In the genomic region with DNA sequence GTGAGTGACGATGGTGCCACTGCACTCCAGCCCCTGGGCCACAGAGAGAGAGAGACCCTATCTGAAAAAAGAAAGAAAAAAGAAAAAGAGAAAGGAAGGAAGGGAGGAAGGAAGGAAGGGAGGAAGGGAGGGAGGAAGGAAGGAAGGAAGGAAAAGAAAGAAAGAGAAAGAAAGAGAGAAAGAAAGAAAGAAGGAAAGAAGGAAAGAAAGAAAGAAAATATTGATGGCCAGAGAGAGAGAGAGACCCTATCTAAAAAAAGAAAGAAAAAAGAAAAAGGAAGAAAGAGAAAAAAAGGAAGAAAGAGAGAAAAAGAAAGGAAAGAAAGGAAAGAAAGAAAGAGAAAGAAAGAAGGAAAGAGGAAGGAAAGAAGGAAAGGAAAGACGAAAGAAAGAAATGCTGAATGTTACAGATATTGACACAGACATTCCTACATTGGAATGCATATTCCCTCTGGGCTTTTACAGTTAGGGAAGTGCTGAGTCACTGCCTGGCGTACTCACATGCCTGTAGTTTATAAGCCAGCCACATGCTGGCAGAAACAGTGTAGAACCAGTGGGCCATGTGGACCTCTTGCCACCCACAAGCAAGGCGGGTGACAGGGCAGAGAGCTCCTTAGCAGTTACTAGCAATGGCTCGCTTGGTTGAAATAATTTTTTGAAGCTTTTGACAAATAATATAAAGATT, we compare ENCODE assay signal across 8 cellular contexts. TPM values are rescaled to one million over a fixed set of nuclear protein-coding genes. Genes with fewer than 3 reads are reported as not detected.
DNase-seq lines count a peak whose midpoint lies in the region; ATAC-seq and TF ChIP-seq lines count a peak whose summit lies in the region.

No MANE protein-coding gene starts in this region.

- POLR2A ChIA-PET in AG04449 (lab: Yijun Ruan, JAX) = no interaction called here

- H3K36me3 ChIP-seq in HUES6 (ENCODE audit: control insufficient read depth, insufficient read depth, low read length) (no peaks in the 10 kb centered on the region), breast epithelium (no peaks in the 10 kb centered on the region), left lung (no peaks in the 10 kb centered on the region)

- peaks cover 12% of the 10 kb centered on the region for H3K9me3 ChIP-seq in HUES6 (ENCODE audit: control insufficient read depth, insufficient read depth, low read depth, low read length)
- H3K9me3 ChIP-seq in breast epithelium = peaks cover 0 to 11% of the 10 kb centered on the region in 2 donors
- peaks cover 0 to 4% of the 10 kb centered on the region in 2 donors for H3K9me3 ChIP-seq in left lung

- TF ChIP-seq POLR2A in breast epithelium (IDR thresholded peaks at IDR 0.05) = no peak

- intact Hi-C loops in breast epithelium (cut with DNase I; ENCODE audit: low total_unique reads) (no loop called here), left lung (cut with DNase I) (no loop called here)

- TF ChIP-seq CTCF in AG04449 (IDR thresholded peaks at IDR 0.05; ENCODE audit: insufficient read depth, low read length, missing control alignments) (no peak), breast epithelium (IDR thresholded peaks at IDR 0.05) (no peak), left lung (IDR thresholded peaks at IDR 0.05) (peak in 1 of 2 donors; percentile 15)

- H3K27ac ChIP-seq in HUES6 (ENCODE audit: low read depth, low read length) (peak overlapping the region; percentile 73; the same call in 1 of the 2 replicates), breast epithelium (peak overlapping the region; percentile 3 to 74), left lung (peak overlapping the region; percentile 30 to 34)

- CTCF ChIA-PET in AG04449 (lab: Yijun Ruan, JAX) = interaction anchor here (1.5 kb wide), 1 partner anchor 40 kb away, joined by 4 read pairs; no protein-coding TSS in a partner anchor

- H3K4me3 ChIP-seq in AG04449 (ENCODE audit: low read depth, low read length) (no peak overlapping the region), HUES6 (ENCODE audit: low read depth, low read length) (no peak overlapping the region), breast epithelium (no peak overlapping the region), left lung (no peak overlapping the region)

- peak; percentile 92 for ATAC-seq in left lung
- no peak for ATAC-seq in activated CD4-positive, CD25-positive, alpha-beta regulatory T cell treated with anti-CD3 and anti-CD28 coated beads, Interleukin-2, amount 50 U/mL, for 24 hours

- H3K4me1 ChIP-seq in HUES6 (ENCODE audit: control insufficient read depth, insufficient read depth, low read length) (peaks cover 18% of the 10 kb centered on the region), breast epithelium (no peaks in the 10 kb centered on the region), left lung (peaks cover 6 to 20% of the 10 kb centered on the region in 2 donors)

- peak; percentile 78 for DNase-seq in AG04449 (ENCODE audit: low read depth, low spot score)
- peak; percentile 55 to 65 for DNase-seq in breast epithelium (ENCODE audit: low spot score in 2 of 2)
- peak in 1 of 2 donors; percentile 71 for DNase-seq in left lung
- no peak for DNase-seq in NCI-H2171 (lab: John Stamatoyannopoulos, UW)
- no peak for DNase-seq in activated CD8-positive, alpha-beta memory T cell treated with anti-CD3 and anti-CD28 coated beads, Interleukin-2, amount 50 U/mL, for 4 hours
- no peak for DNase-seq in C1 segment of cervical spinal cord (lab: John Stamatoyannopoulos, UW)

- H3K27me3 ChIP-seq in HUES6 (ENCODE audit: control insufficient read depth, insufficient read depth, low read length) (no peaks in the 10 kb centered on the region), breast epithelium (no peaks in the 10 kb centered on the region), left lung (no peaks in the 10 kb centered on the region)

- peak overlapping the region; percentile 59 for H3K9ac ChIP-seq in HUES6 (ENCODE audit: low read length)

RNA-seq across cellular contexts. Expression of a gene that starts 34.6 kb away (rescaled TPM):
- total RNA-seq in breast epithelium (10 to 100 TPM; 17.1 to 29.7 (median 25.6) TPM), left lung (10 to 100 TPM; 11.7 to 14.5 TPM)

Comparison
In these comparisons a context has a peak if more than half of its experiments do, and no peak if none do; other contexts are left out.
1. DNase-seq: peak in AG04449 (single experiment) and breast epithelium (2 of 2); none in NCI-H2171 (single experiment), activated CD8-positive, alpha-beta memory T cell treated with anti-CD3 and anti-CD28 coated beads, Interleukin-2, amount 50 U/mL, for 4 hours (single experiment) and C1 segment of cervical spinal cord (0 of 14).
2. Peak in every context shown above with its lines, with median percentiles within 50 percentile points of each other: H3K27ac ChIP-seq.